In the genomic region with DNA sequence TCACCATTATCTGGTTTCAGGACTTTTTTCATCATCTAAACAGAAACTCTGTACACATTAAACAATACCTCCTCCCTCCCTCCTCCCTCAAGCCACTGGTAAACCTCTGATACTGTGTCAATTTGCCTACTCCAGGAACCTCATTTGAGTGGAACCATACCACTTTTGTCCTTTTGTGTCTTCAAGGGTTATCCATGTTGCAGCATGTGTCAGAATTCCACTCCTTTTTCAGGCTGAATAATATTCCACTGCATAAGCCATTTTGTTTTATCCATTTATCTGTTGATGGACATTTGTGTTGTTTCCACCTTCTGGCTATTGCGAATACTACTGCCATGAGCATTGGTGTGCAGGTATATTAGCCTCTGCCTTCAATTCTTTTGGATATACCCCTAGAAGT, we compare ENCODE assay signal across 10 cellular contexts.
ATAC-seq and TF ChIP-seq lines count a peak whose summit lies in the region.
"Had no signal": no experiment of that assay in that cellular context is flagged by ENCODE, and none has a peak within 500 bp of the region (broad histone marks: within the 10 kb centered on the region; RNA-seq: fewer than 3 reads in every experiment).

No MANE protein-coding gene starts in this region.

- H3K9me3 ChIP-seq in HEK293 (ENCODE audit: control insufficient read depth, insufficient read depth, low read depth, low read length) = no peaks in the 10 kb centered on the region
- H3K9me3 ChIP-seq: A549, BE2C, Caco-2 had no signal

- H3K36me3 ChIP-seq in HEK293 (ENCODE audit: control insufficient read depth in 2 of 2, insufficient read depth in 1 of 2, low read length in 2 of 2) = peaks cover 0 to 59% of the 10 kb centered on the region in 2 experiments; a peak in 1 of 3 replicates

- POLR2A ChIA-PET in HEK293 (lab: Yijun Ruan, JAX) = no interaction called here

- no peak overlapping the region for H3K4me3 ChIP-seq in HEK293 (ENCODE audit: low read depth, low read length)
- H3K4me3 ChIP-seq: A549; BLaER1; BLaER1 treated with 17β-estradiol and CSF1 and Interleukin-3, amounts not matched to agents 10 nM and 100 nM had no signal

- no peak for TF ChIP-seq CTCF in HEK293 (tag by site-specific recombination; IDR thresholded peaks at IDR 0.05)

- CTCF ChIA-PET in HEK293 (lab: Yijun Ruan, JAX) = no interaction called here

- no peak overlapping the region for H3K27ac ChIP-seq in HEK293 (ENCODE audit: extremely low read depth, low read depth, low read length)
- H3K27ac ChIP-seq: 22Rv1; A549; BLaER1; BLaER1 treated with 17β-estradiol and CSF1 and Interleukin-3, amounts not matched to agents 10 nM and 100 nM; C4-2B had no signal

- no peak for ATAC-seq in HG03457 (IDR thresholded peaks at IDR 0.05; ENCODE audit: unreplicated experiment)
- ATAC-seq: A549; CD8-positive, alpha-beta T cell had no signal

- no peaks in the 10 kb centered on the region for H3K4me1 ChIP-seq in HEK293 (ENCODE audit: control insufficient read depth, insufficient read depth, low read length)
- H3K4me1 ChIP-seq: A549; BE2C; BLaER1; BLaER1 treated with 17β-estradiol and CSF1 and Interleukin-3, amounts not matched to agents 10 nM and 100 nM; Caco-2 had no signal

TF ChIP-seq in HEK293, 187 proteins besides CTCF, POLR2A, EP300 and RAD21:
- TF ChIP-seq ZNF146 (tag by site-specific recombination; IDR thresholded peaks at IDR 0.05) = peak; percentile 92
- no peak for TF ChIP-seq ZNF184 (tag by site-specific recombination; IDR thresholded peaks at IDR 0.05)
TF ChIP-seq in HEK293: peak in this region for 1.
